ENCODE assay signal across 9 cellular contexts in the genomic region with DNA sequence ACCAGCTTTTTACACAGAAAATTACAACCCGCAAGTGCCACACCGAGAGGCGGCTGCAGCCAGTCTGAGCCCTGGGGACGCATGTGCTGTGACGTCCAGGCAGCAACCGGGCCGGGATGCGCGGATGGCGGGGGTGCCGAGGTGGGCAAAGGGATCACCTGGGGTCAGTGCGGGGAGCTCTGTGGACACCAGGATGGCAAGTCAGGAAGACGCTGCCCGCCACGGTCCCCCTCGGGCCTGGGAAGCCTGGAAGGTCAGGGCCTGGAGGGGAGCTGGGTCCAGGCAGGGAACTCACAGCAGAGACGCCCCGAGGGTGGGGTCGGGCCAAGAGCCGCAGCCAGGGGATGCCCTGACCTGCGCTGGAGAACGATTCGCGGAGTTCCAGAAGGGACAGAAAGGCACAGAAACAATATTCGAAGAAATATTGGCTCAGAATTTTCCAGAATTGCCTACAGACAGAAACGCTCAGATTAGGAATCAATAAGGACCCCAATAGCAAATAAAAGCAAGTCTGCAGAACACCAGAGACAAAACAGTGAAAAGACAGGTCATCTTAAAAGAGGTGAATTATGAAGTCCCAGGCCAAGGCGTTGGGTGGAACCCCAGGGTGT. TPM values are rescaled to one million over a fixed set of nuclear protein-coding genes. Genes with fewer than 3 reads are reported as not detected.
DNase-seq lines count a peak whose midpoint lies in the region; ATAC-seq and TF ChIP-seq lines count a peak whose summit lies in the region.
"Had no signal": no experiment of that assay in that cellular context is flagged by ENCODE, and none has a peak within 500 bp of the region (broad histone marks: within the 10 kb centered on the region; RNA-seq: fewer than 3 reads in every experiment).

No MANE protein-coding gene starts in this region.

- 19 to 23% methylated on average over 27 of the region's 27 CpGs for WGBS in ectodermal cell, 2 experiments

- no peaks in the 10 kb centered on the region for H3F3A ChIP-seq in neural cell (ENCODE audit: insufficient read depth, low read length, poor library complexity, severe bottlenecking)

- peak overlapping the region; percentile 54 to 81 (median 63) for H3K4me3 Mint-ChIP-seq in CD4-positive, CD25-positive, alpha-beta regulatory T cell

- TF ChIP-seq RAD21 in neural cell (conservative IDR thresholded peaks at IDR 0.05): no peak

- H3K4me1 Mint-ChIP-seq in CD4-positive, CD25-positive, alpha-beta regulatory T cell: peaks cover 0 to 6% (median 0%) of the 10 kb centered on the region in 4 donors

- TF ChIP-seq CTCF in KMS-11 (conservative IDR thresholded peaks at IDR 0.05; ENCODE audit: low read depth, low read length) (no peak), neural cell (IDR thresholded peaks at IDR 0.05; ENCODE audit: poor library complexity, severe bottlenecking) (no peak), GM10248 (IDR thresholded peaks at IDR 0.05; ENCODE audit: control extremely low read depth, extremely low read depth, low read depth, missing control alignments) (no peak)

- peaks cover 11% of the 10 kb centered on the region for H3K4me1 ChIP-seq in CD4-positive, CD25-positive, alpha-beta regulatory T cell (ENCODE audit: control insufficient read depth, insufficient read depth, low read length, poor library complexity, severe bottlenecking)
- H3K4me1 ChIP-seq in KMS-11 (ENCODE audit: low read depth, poor library complexity, severe bottlenecking) (peaks cover 8% of the 10 kb centered on the region), ectodermal cell (ENCODE audit: control insufficient read depth, insufficient read depth, low read length) (peaks cover 15% of the 10 kb centered on the region), Karpas-422 (ENCODE audit: low read length) (peaks cover 7% of the 10 kb centered on the region)

- peaks cover 16% of the 10 kb centered on the region for H3K27me3 ChIP-seq in CD4-positive, CD25-positive, alpha-beta regulatory T cell (ENCODE audit: control insufficient read depth, insufficient read depth, low read length)
- H3K27me3 ChIP-seq in KMS-11 (ENCODE audit: insufficient read depth, low read depth) (peaks cover 31% of the 10 kb centered on the region), ectodermal cell (ENCODE audit: control insufficient read depth, insufficient read depth, low read length, poor library complexity, severe bottlenecking) (peaks cover 60% of the 10 kb centered on the region), neural cell (ENCODE audit: insufficient read depth, low read depth, low read length) (no peaks in the 10 kb centered on the region), Karpas-422 (ENCODE audit: low read length) (no peaks in the 10 kb centered on the region)

- no peak overlapping the region for H3K27ac ChIP-seq in CD4-positive, CD25-positive, alpha-beta regulatory T cell (ENCODE audit: insufficient read depth, low read length, poor library complexity, severe bottlenecking)
- H3K27ac ChIP-seq in KMS-11: no peak overlapping the region
- H3K27ac ChIP-seq in ectodermal cell (ENCODE audit: insufficient read depth, low read depth, low read length, poor library complexity, severe bottlenecking): no peak overlapping the region
- peak overlapping the region; percentile 39 for H3K27ac ChIP-seq in neural cell (ENCODE audit: low read length)
- no peak overlapping the region for H3K27ac ChIP-seq in Karpas-422 (ENCODE audit: low read length)

- DNase-seq in CD4-positive, CD25-positive, alpha-beta regulatory T cell: no peak
- no peak for DNase-seq in NCI-H1436 treated with DMSO at 0.1 percent for 48 hours (lab: John Stamatoyannopoulos, UW)
- no peak for DNase-seq in Karpas-422
- no peak for DNase-seq in GM10248 (ENCODE audit: extremely low spot score)

- H3K9ac ChIP-seq in KMS-11 (no peak overlapping the region), neural cell (ENCODE audit: low read length) (peak overlapping the region; percentile 57), Karpas-422 (ENCODE audit: low read length) (no peak overlapping the region)

- no peaks in the 10 kb centered on the region for H3K36me3 ChIP-seq in CD4-positive, CD25-positive, alpha-beta regulatory T cell (ENCODE audit: control insufficient read depth, insufficient read depth, low read length)
- no peaks in the 10 kb centered on the region for H3K36me3 ChIP-seq in KMS-11 (ENCODE audit: insufficient read depth)
- H3K36me3 ChIP-seq in ectodermal cell (ENCODE audit: control insufficient read depth, insufficient read depth, low read length): no peaks in the 10 kb centered on the region
- H3K36me3 ChIP-seq in neural cell (ENCODE audit: insufficient read depth, low read length): no peaks in the 10 kb centered on the region
- H3K36me3 ChIP-seq in Karpas-422 (ENCODE audit: insufficient read depth, low read length): no peaks in the 10 kb centered on the region

- no peak overlapping the region for H3K27ac Mint-ChIP-seq in CD4-positive, CD25-positive, alpha-beta regulatory T cell

- no peaks in the 10 kb centered on the region for H3K79me2 ChIP-seq in KMS-11 (ENCODE audit: insufficient read depth, low read depth)
- H3K79me2 ChIP-seq in neural cell (replicated peaks; ENCODE audit: insufficient read depth, low read length): no peaks in the 10 kb centered on the region
- no peaks in the 10 kb centered on the region for H3K79me2 ChIP-seq in Karpas-422 (ENCODE audit: low read length)

- H3K4me3 ChIP-seq in CD4-positive, CD25-positive, alpha-beta regulatory T cell (ENCODE audit: low read depth, low read length): peak overlapping the region; percentile 66
- H3K4me3 ChIP-seq in KMS-11 (IDR thresholded peaks at IDR 0.05; ENCODE audit: insufficient read depth, low read depth, low read length): no peak overlapping the region
- H3K4me3 ChIP-seq in ectodermal cell (ENCODE audit: insufficient read depth, low read depth, low read length): peak overlapping the region; percentile 28
- H3K4me3 ChIP-seq in neural cell (ENCODE audit: low read length): peak overlapping the region; percentile 56
- no peak overlapping the region for H3K4me3 ChIP-seq in Karpas-422 (ENCODE audit: low read length)

- no peaks in the 10 kb centered on the region for H3K9me3 ChIP-seq in CD4-positive, CD25-positive, alpha-beta regulatory T cell (ENCODE audit: control insufficient read depth in 2 of 2, low read length in 2 of 2)
- H3K9me3 ChIP-seq in ectodermal cell (ENCODE audit: control insufficient read depth, low read length): no peaks in the 10 kb centered on the region
- no peaks in the 10 kb centered on the region for H3K9me3 ChIP-seq in neural cell (ENCODE audit: low read length)
- no peaks in the 10 kb centered on the region for H3K9me3 ChIP-seq in Karpas-422 (ENCODE audit: low read length)

- H3K9me2 ChIP-seq in neural cell (ENCODE audit: insufficient read depth, low read length) (no peaks in the 10 kb centered on the region), Karpas-422 (replicated peaks; ENCODE audit: insufficient read depth, low read length) (no peaks in the 10 kb centered on the region)

- no peak for ATAC-seq in CD4-positive, CD25-positive, alpha-beta regulatory T cell (ENCODE audit: low read depth in 2 of 2)
- no peak for ATAC-seq in GM18868 (IDR thresholded peaks at IDR 0.05; ENCODE audit: unreplicated experiment)

- no peaks in the 10 kb centered on the region for H4K20me1 ChIP-seq in KMS-11 (ENCODE audit: insufficient read depth)
- no peaks in the 10 kb centered on the region for H4K20me1 ChIP-seq in neural cell (ENCODE audit: insufficient read depth)
- no peaks in the 10 kb centered on the region for H4K20me1 ChIP-seq in Karpas-422 (ENCODE audit: insufficient read depth, low read depth, low read length)

- no peak for TF ChIP-seq EP300 in neural cell (conservative IDR thresholded peaks at IDR 0.05; ENCODE audit: poor library complexity, severe bottlenecking)

- H3K4me2 ChIP-seq in KMS-11 (peak overlapping the region; percentile 77), neural cell (ENCODE audit: low read length) (peak overlapping the region; percentile 63), Karpas-422 (ENCODE audit: low read depth, low read length, poor library complexity, severe bottlenecking) (no peak overlapping the region)

- POLR2A ChIA-PET in GM10248 (lab: Yijun Ruan, JAX): no interaction called here

- CTCF ChIA-PET in GM10248 (lab: Yijun Ruan, JAX): no interaction called here

- peaks cover 50% of the 10 kb centered on the region for H3K27me3 Mint-ChIP-seq in CD4-positive, CD25-positive, alpha-beta regulatory T cell

- no peaks in the 10 kb centered on the region for H3K9me3 Mint-ChIP-seq in CD4-positive, CD25-positive, alpha-beta regulatory T cell

- no peaks in the 10 kb centered on the region for H3K36me3 Mint-ChIP-seq in CD4-positive, CD25-positive, alpha-beta regulatory T cell

- peak overlapping the region; percentile 62 for H2AFZ ChIP-seq in KMS-11 (ENCODE audit: low read depth)
- no peak overlapping the region for H2AFZ ChIP-seq in neural cell (ENCODE audit: low read depth, low read length)
- H2AFZ ChIP-seq in Karpas-422 (ENCODE audit: low read length): no peak overlapping the region

TF ChIP-seq in neural cell, 6 proteins besides CTCF, POLR2A, EP300 and RAD21:
- TF ChIP-seq EZH2 (IDR thresholded peaks at IDR 0.05; ENCODE audit: borderline replicate concordance, insufficient read depth, low read length, poor library complexity, severe bottlenecking): no peak
- TF ChIP-seq TAF1 (IDR thresholded peaks at IDR 0.05; ENCODE audit: low read depth): no peak
- TF ChIP-seq POLR2AphosphoS5 (IDR thresholded peaks at IDR 0.05): peak; percentile 8
- no peak for TF ChIP-seq MXI1 (conservative IDR thresholded peaks at IDR 0.05; ENCODE audit: poor library complexity, severe bottlenecking)
- no peak for TF ChIP-seq SMC3 (conservative IDR thresholded peaks at IDR 0.05; ENCODE audit: poor library complexity)

RNA-seq across cellular contexts. Expression of a gene that starts 11.7 kb away (rescaled TPM):
- not detected for total RNA-seq in CD4-positive, CD25-positive, alpha-beta regulatory T cell
- polyA plus RNA-seq in CD4-positive, CD25-positive, alpha-beta regulatory T cell: not detected
- 30.7 TPM for polyA plus RNA-seq in ectodermal cell (2013, experiment 1 of 4)
- 38.8 TPM for polyA plus RNA-seq in ectodermal cell (2013, experiment 2 of 4)
- 15.4 TPM for polyA plus RNA-seq in ectodermal cell (2013, experiment 3 of 4)
- 17.8 TPM for polyA plus RNA-seq in ectodermal cell (2013, experiment 4 of 4)
- 63.4 and 89.2 TPM in 2 replicates for polyA plus RNA-seq in neural cell
- 279 and 320 TPM in 2 replicates for polyA minus RNA-seq in neural cell
- total RNA-seq in Karpas-422 (2014; rRNA removed; shearing (Covaris generic); ENCODE audit: low replicate concordance): not detected in 2 replicates

RNA-seq across cellular contexts. Expression of a gene that starts 36.9 kb away (rescaled TPM):
- not detected for total RNA-seq in CD4-positive, CD25-positive, alpha-beta regulatory T cell
- not detected for polyA plus RNA-seq in CD4-positive, CD25-positive, alpha-beta regulatory T cell
- polyA plus RNA-seq in ectodermal cell (2013, experiment 1 of 4): not detected
- polyA plus RNA-seq in ectodermal cell (2013, experiment 2 of 4): not detected
- not detected for polyA plus RNA-seq in ectodermal cell (2013, experiment 3 of 4)
- polyA plus RNA-seq in ectodermal cell (2013, experiment 4 of 4): not detected
- polyA plus RNA-seq in neural cell: not detected in 2 replicates
- not detected in 2 replicates for polyA minus RNA-seq in neural cell
- not detected in 2 replicates for total RNA-seq in Karpas-422 (2014; rRNA removed; shearing (Covaris generic); ENCODE audit: low replicate concordance)
- total RNA-seq: epithelial cell of proximal tubule had no signal

Comparison
In these comparisons a context has a peak if more than half of its experiments do, and no peak if none do; other contexts are left out.
1. H3K4me3 ChIP-seq: peak in CD4-positive, CD25-positive, alpha-beta regulatory T cell (single experiment), ectodermal cell (single experiment) and neural cell (single experiment); none in KMS-11 (single experiment) and Karpas-422 (single experiment).